Comparison of ENCODE assay signal across 15 cellular contexts in genomic region chr6:38316099-38316868, GRCh38.
DNase-seq lines count a peak whose midpoint lies in the region; ATAC-seq, FAIRE-seq and TF ChIP-seq lines count a peak whose summit lies in the region.
"Had no signal": no experiment of that assay in that cellular context is flagged by ENCODE, and none has a peak within 500 bp of the region (broad histone marks: within the 10 kb centered on the region; RNA-seq: fewer than 3 reads in every experiment).

No MANE protein-coding gene starts in this region.

- peak; percentile 39 for FAIRE-seq in endometrium (lab: Jason Lieb, UNC)

- H3K36me3 Mint-ChIP-seq in type B pancreatic cell, result no peaks in the 10 kb centered on the region
- H3K36me3 Mint-ChIP-seq: activated naive CD4-positive, alpha-beta T cell treated with anti-CD3 and anti-CD28 coated beads, Interleukin-2, amount 10 ng/mL, durations not matched to agents 7 days and 5 days had no signal

- H3K27me3 Mint-ChIP-seq in type B pancreatic cell, result no peaks in the 10 kb centered on the region
- H3K27me3 Mint-ChIP-seq: activated naive CD4-positive, alpha-beta T cell treated with anti-CD3 and anti-CD28 coated beads, Interleukin-2, amount 10 ng/mL, durations not matched to agents 7 days and 5 days; stimulated activated naive CD8-positive, alpha-beta T cell treated with anti-CD3 and anti-CD28 coated beads, Interleukin-15, amount 100 ng/mL, for 72 hours had no signal

- no peaks in the 10 kb centered on the region for H3K9me3 Mint-ChIP-seq in type B pancreatic cell
- H3K9me3 Mint-ChIP-seq: activated naive CD4-positive, alpha-beta T cell treated with anti-CD3 and anti-CD28 coated beads, Interleukin-2, amount 10 ng/mL, durations not matched to agents 7 days and 5 days; stimulated activated naive CD8-positive, alpha-beta T cell treated with anti-CD3 and anti-CD28 coated beads, Interleukin-15, amount 100 ng/mL, for 72 hours had no signal

- H3K27ac Mint-ChIP-seq in type B pancreatic cell, result no peak overlapping the region
- H3K27ac Mint-ChIP-seq: activated naive CD4-positive, alpha-beta T cell treated with anti-CD3 and anti-CD28 coated beads, Interleukin-2, amount 10 ng/mL, durations not matched to agents 7 days and 5 days had no signal

- H3K4me3 ChIP-seq in foreskin fibroblast (ENCODE audit: low read depth in 1 of 2, low read length in 2 of 2), result no peak overlapping the region

- peak; percentile 43 for ATAC-seq in GM18508 (IDR thresholded peaks at IDR 0.05; ENCODE audit: insufficient read depth, unreplicated experiment)
- peak; percentile 57 for ATAC-seq in GM21390 (IDR thresholded peaks at IDR 0.05; ENCODE audit: unreplicated experiment)
- peak; percentile 58 for ATAC-seq in HG03066 (IDR thresholded peaks at IDR 0.05; ENCODE audit: low read depth, unreplicated experiment)
- ATAC-seq: stimulated activated naive CD8-positive, alpha-beta T cell treated with anti-CD3 and anti-CD28 coated beads, Interleukin-15, amount 100 ng/mL, for 72 hours had no signal

- no peak for DNase-seq in type B pancreatic cell (ENCODE audit: extremely low spot score, unreplicated experiment)
- DNase-seq in foreskin fibroblast, result no peak
- DNase-seq in RPMI8226, result no peak
- no peak for DNase-seq in COLO668 (lab: John Stamatoyannopoulos, UW; ENCODE audit: unreplicated experiment)
- DNase-seq: activated naive CD4-positive, alpha-beta T cell treated with anti-CD3 and anti-CD28 coated beads, Interleukin-2, amount 10 ng/mL, durations not matched to agents 7 days and 5 days; AML-193; effector CD8-positive, alpha-beta T cell; mesendoderm; NCI-H2107; SK-N-SH; stimulated activated naive CD8-positive, alpha-beta T cell treated with anti-CD3 and anti-CD28 coated beads, Interleukin-15, amount 100 ng/mL, for 72 hours had no signal

- TF ChIP-seq CTCF in type B pancreatic cell (conservative IDR thresholded peaks at IDR 0.05), result no peak
- no peak for TF ChIP-seq CTCF in foreskin fibroblast (IDR thresholded peaks at IDR 0.05; ENCODE audit: low read depth, low read length)

- H3K4me1 Mint-ChIP-seq in type B pancreatic cell (ENCODE audit: unreplicated experiment), result peaks cover 10% of the 10 kb centered on the region
- H3K4me1 Mint-ChIP-seq: activated naive CD4-positive, alpha-beta T cell treated with anti-CD3 and anti-CD28 coated beads, Interleukin-2, amount 10 ng/mL, durations not matched to agents 7 days and 5 days; stimulated activated naive CD8-positive, alpha-beta T cell treated with anti-CD3 and anti-CD28 coated beads, Interleukin-15, amount 100 ng/mL, for 72 hours had no signal

- no peak overlapping the region for H3K4me3 Mint-ChIP-seq in type B pancreatic cell
- H3K4me3 Mint-ChIP-seq: activated naive CD4-positive, alpha-beta T cell treated with anti-CD3 and anti-CD28 coated beads, Interleukin-2, amount 10 ng/mL, durations not matched to agents 7 days and 5 days; stimulated activated naive CD8-positive, alpha-beta T cell treated with anti-CD3 and anti-CD28 coated beads, Interleukin-15, amount 100 ng/mL, for 72 hours had no signal
